In genomic region chr19:54551293-54551692, GRCh38 we compare ENCODE assay signal across 22 cellular contexts. TPM values are rescaled to one million over a fixed set of nuclear protein-coding genes. Genes with fewer than 3 reads are reported as not detected.
DNase-seq lines count a peak whose midpoint lies in the region; ATAC-seq and TF ChIP-seq lines count a peak whose summit lies in the region.
"Had no signal": no experiment of that assay in that cellular context is flagged by ENCODE, and none has a peak within 500 bp of the region (broad histone marks: within the 10 kb centered on the region; RNA-seq: fewer than 3 reads in every experiment).

No MANE protein-coding gene starts in this region.

- H3K27ac Mint-ChIP-seq in activated CD8-positive, alpha-beta T cell treated with anti-CD3 and anti-CD28 coated beads for 36 hours, result no peak overlapping the region
- no peak overlapping the region for H3K27ac Mint-ChIP-seq in stimulated activated naive B cell treated with anti-CD40 and anti-IgM and Interleukin-4, amounts not matched to agents 10 μg/mL and 1 μg/mL and 100 μg/mL, for 72 hours
- H3K27ac Mint-ChIP-seq: activated CD4-positive, alpha-beta T cell treated with anti-CD3 and anti-CD28 coated beads, Interleukin-2, amount 10 ng/mL, durations not matched to agents 24 days and 14 days; stimulated activated naive CD8-positive, alpha-beta T cell treated with anti-CD3 and anti-CD28 coated beads, Interleukin-15, Interleukin-2, amounts not matched to agents 100 ng/mL and 50 ng/mL, for 24 hours had no signal

- POLR2A ChIA-PET in activated CD8-positive, alpha-beta T cell treated with anti-CD3 and anti-CD28 coated beads for 36 hours (lab: Charles Lee), result no interaction called here

- no peaks in the 10 kb centered on the region for H3K36me3 Mint-ChIP-seq in activated CD8-positive, alpha-beta T cell treated with anti-CD3 and anti-CD28 coated beads for 36 hours (ENCODE audit: low read depth)
- no peaks in the 10 kb centered on the region for H3K36me3 Mint-ChIP-seq in stimulated activated naive B cell treated with anti-CD40 and anti-IgM and Interleukin-4, amounts not matched to agents 10 μg/mL and 1 μg/mL and 100 μg/mL, for 72 hours

- intact Hi-C loops in activated CD8-positive, alpha-beta T cell treated with anti-CD3 and anti-CD28 coated beads for 36 hours (cut with micrococcal nuclease), result no loop called here

- no peaks in the 10 kb centered on the region for H3K9me3 Mint-ChIP-seq in activated CD8-positive, alpha-beta T cell treated with anti-CD3 and anti-CD28 coated beads for 36 hours
- peaks cover 0 to 1% of the 10 kb centered on the region in 2 donors for H3K9me3 Mint-ChIP-seq in stimulated activated naive B cell treated with anti-CD40 and anti-IgM and Interleukin-4, amounts not matched to agents 10 μg/mL and 1 μg/mL and 100 μg/mL, for 72 hours
- H3K9me3 Mint-ChIP-seq: activated CD4-positive, alpha-beta T cell treated with anti-CD3 and anti-CD28 coated beads, Interleukin-2, amount 10 ng/mL, durations not matched to agents 24 days and 14 days had no signal

- DNase-seq in stimulated activated CD8-positive, alpha-beta memory T cell treated with anti-CD3 and anti-CD28 coated beads, Interleukin-4, amount 100 ng/mL, for 1 hour (ENCODE audit: low read depth in 2 of 2, low spot score in 1 of 2), result peak; percentile 5 to 18
- DNase-seq in stimulated activated CD8-positive, alpha-beta memory T cell treated with anti-CD3 and anti-CD28 coated beads, Interleukin-4, amount 100 ng/mL, for 48 hours, result no peak
- peak; percentile 38 for DNase-seq in activated CD8-positive, alpha-beta T cell treated with anti-CD3 and anti-CD28 coated beads for 36 hours
- DNase-seq in stimulated activated naive B cell treated with anti-CD40 and anti-IgM and Interleukin-4, amounts not matched to agents 10 μg/mL and 1 μg/mL and 100 μg/mL, for 72 hours, result no peak
- no peak for DNase-seq in activated effector memory CD4-positive, alpha-beta T cell treated with anti-CD3 and anti-CD28 coated beads, Interleukin-2, amount 50 U/mL, for 16 hours
- no peak for DNase-seq in NCI-H446 (lab: John Stamatoyannopoulos, UW)
- DNase-seq in medulla oblongata (ENCODE audit: extremely low spot score), result no peak
- DNase-seq: activated CD4-positive, alpha-beta T cell treated with anti-CD3 and anti-CD28 coated beads, Interleukin-2, amount 10 ng/mL, durations not matched to agents 24 days and 14 days; activated naive CD4-positive, alpha-beta T cell treated with Interleukin-2 at 50 U/mL for 16 hours; cerebellar nuclear complex; erythroblast; GDM1; GM23248; IMR-90; mammary epithelial cell; NCI-H1694; PC-3 had no signal

- no peak overlapping the region for H3K4me3 Mint-ChIP-seq in activated CD8-positive, alpha-beta T cell treated with anti-CD3 and anti-CD28 coated beads for 36 hours
- no peak overlapping the region for H3K4me3 Mint-ChIP-seq in stimulated activated naive B cell treated with anti-CD40 and anti-IgM and Interleukin-4, amounts not matched to agents 10 μg/mL and 1 μg/mL and 100 μg/mL, for 72 hours
- H3K4me3 Mint-ChIP-seq: activated CD4-positive, alpha-beta T cell treated with anti-CD3 and anti-CD28 coated beads, Interleukin-2, amount 10 ng/mL, durations not matched to agents 24 days and 14 days; stimulated activated naive CD8-positive, alpha-beta T cell treated with anti-CD3 and anti-CD28 coated beads, Interleukin-15, Interleukin-2, amounts not matched to agents 100 ng/mL and 50 ng/mL, for 24 hours had no signal

- CTCF ChIA-PET in activated CD8-positive, alpha-beta T cell treated with anti-CD3 and anti-CD28 coated beads for 36 hours (lab: Charles Lee), result interaction anchor here (1.2 kb wide), 1 partner anchor 101 kb away, joined by 4 read pairs; no protein-coding TSS in a partner anchor

- peaks cover 7% of the 10 kb centered on the region for H3K4me1 Mint-ChIP-seq in activated CD8-positive, alpha-beta T cell treated with anti-CD3 and anti-CD28 coated beads for 36 hours (ENCODE audit: low read depth)
- H3K4me1 Mint-ChIP-seq in stimulated activated naive B cell treated with anti-CD40 and anti-IgM and Interleukin-4, amounts not matched to agents 10 μg/mL and 1 μg/mL and 100 μg/mL, for 72 hours, result peaks cover 10 to 17% of the 10 kb centered on the region in 2 donors

- peaks cover 19% of the 10 kb centered on the region for H3K27me3 Mint-ChIP-seq in activated CD8-positive, alpha-beta T cell treated with anti-CD3 and anti-CD28 coated beads for 36 hours
- peaks cover 11% of the 10 kb centered on the region in 2 donors for H3K27me3 Mint-ChIP-seq in stimulated activated naive B cell treated with anti-CD40 and anti-IgM and Interleukin-4, amounts not matched to agents 10 μg/mL and 1 μg/mL and 100 μg/mL, for 72 hours

- no peak for TF ChIP-seq CTCF in activated CD8-positive, alpha-beta T cell treated with anti-CD3 and anti-CD28 coated beads for 36 hours (IDR thresholded peaks at IDR 0.05)

- ATAC-seq in GM21447 (IDR thresholded peaks at IDR 0.05; ENCODE audit: unreplicated experiment), result peak; percentile 61
- ATAC-seq in activated CD8-positive, alpha-beta T cell treated with anti-CD3 and anti-CD28 coated beads for 36 hours, result no peak
- peak; percentile 58 to 60 for ATAC-seq in stimulated activated naive B cell treated with anti-CD40 and anti-IgM and Interleukin-4, amounts not matched to agents 10 μg/mL and 1 μg/mL and 100 μg/mL, for 72 hours (replicated peaks)
- ATAC-seq: PC-3 had no signal

RNA-seq across cellular contexts. Expression of gene LILRA2, which starts 22.3 kb away (rescaled TPM):
- not detected for total RNA-seq in activated CD8-positive, alpha-beta T cell treated with anti-CD3 and anti-CD28 coated beads for 36 hours
- total RNA-seq: A673; activated CD4-positive, alpha-beta T cell treated with anti-CD3 and anti-CD28 coated beads, Interleukin-2, amount 10 ng/mL, durations not matched to agents 24 days and 14 days; GM23248; IMR-90; mammary epithelial cell; PC-3; SK-MEL-5 had no signal

RNA-seq across cellular contexts. Expression of gene LILRA1, which starts 42.1 kb away (rescaled TPM):
- total RNA-seq in activated CD8-positive, alpha-beta T cell treated with anti-CD3 and anti-CD28 coated beads for 36 hours, result not detected
- total RNA-seq: A673; activated CD4-positive, alpha-beta T cell treated with anti-CD3 and anti-CD28 coated beads, Interleukin-2, amount 10 ng/mL, durations not matched to agents 24 days and 14 days; frontal cortex; GM23248; IMR-90; mammary epithelial cell; PC-3; SK-MEL-5 had no signal

RNA-seq across cellular contexts. Expression of gene LAIR2, which starts 48.7 kb away (rescaled TPM):
- total RNA-seq in activated CD8-positive, alpha-beta T cell treated with anti-CD3 and anti-CD28 coated beads for 36 hours, result 1 to 10 TPM; 1.5 to 2.1 TPM
- total RNA-seq: A673, GM23248, IMR-90, mammary epithelial cell, PC-3, SK-MEL-5 had no signal

Comparison
In these comparisons a context has a peak if more than half of its experiments do, and no peak if none do; other contexts are left out.
1. DNase-seq: peak in stimulated activated CD8-positive, alpha-beta memory T cell treated with anti-CD3 and anti-CD28 coated beads, Interleukin-4, amount 100 ng/mL, for 1 hour (2 of 2) and activated CD8-positive, alpha-beta T cell treated with anti-CD3 and anti-CD28 coated beads for 36 hours (single experiment); none in stimulated activated CD8-positive, alpha-beta memory T cell treated with anti-CD3 and anti-CD28 coated beads, Interleukin-4, amount 100 ng/mL, for 48 hours (single experiment), stimulated activated naive B cell treated with anti-CD40 and anti-IgM and Interleukin-4, amounts not matched to agents 10 μg/mL and 1 μg/mL and 100 μg/mL, for 72 hours (single experiment), activated effector memory CD4-positive, alpha-beta T cell treated with anti-CD3 and anti-CD28 coated beads, Interleukin-2, amount 50 U/mL, for 16 hours (single experiment), NCI-H446 (0 of 2) and medulla oblongata (single experiment).